In the genomic region with DNA sequence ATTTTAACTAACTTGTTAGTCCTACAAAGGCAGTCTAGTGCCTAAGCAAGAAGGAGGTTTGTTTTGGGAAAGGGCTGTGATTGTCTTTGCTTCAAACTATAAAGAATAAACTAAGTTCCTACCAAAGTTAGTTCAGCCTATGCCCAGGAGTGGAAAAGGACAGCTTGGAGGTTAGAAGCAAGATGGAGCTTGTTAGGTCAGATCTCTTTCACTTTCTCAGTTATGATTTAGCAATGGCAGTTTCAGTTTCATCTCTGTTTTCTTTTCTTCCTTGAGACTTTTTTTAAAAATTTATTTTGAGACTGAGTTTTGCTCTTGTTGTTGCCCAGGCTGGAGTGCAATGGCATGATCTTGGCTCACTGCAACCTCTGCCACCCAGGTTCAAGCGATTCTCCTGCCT, we compare ENCODE assay signal across 14 cellular contexts.
"Had no signal": no experiment of that assay in that cellular context is flagged by ENCODE, and none has a peak within 500 bp of the region (broad histone marks: within the 10 kb centered on the region; RNA-seq: fewer than 3 reads in every experiment).

No MANE protein-coding gene starts in this region.

- DNase-seq: activated CD4-positive, alpha-beta T cell treated with anti-CD3 and anti-CD28 coated beads, Interleukin-2, amount 10 ng/mL, durations not matched to agents 24 days and 14 days; activated CD4-positive, CD25-positive, alpha-beta regulatory T cell; activated CD8-positive, alpha-beta T cell treated with anti-CD3 and anti-CD28 coated beads, Interleukin-2, amount 10 ng/mL, durations not matched to agents 7 days and 5 days; activated naive CD4-positive, alpha-beta T cell treated with anti-CD3 and anti-CD28 coated beads for 36 hours; activated T-cell treated with anti-CD3 and anti-CD28 coated beads, Interleukin-2, amount 50 U/mL, for 24 hours; body of pancreas; effector memory CD8-positive, alpha-beta T cell; mucosa of descending colon; naive B cell; retina; spleen; stimulated activated CD4-positive, alpha-beta T cell treated with anti-CD3 and anti-CD28 coated beads, Interleukin-4, amount 100 ng/mL, for 4 hours; testis had no signal

- ATAC-seq: activated CD8-positive, alpha-beta T cell treated with anti-CD3 and anti-CD28 coated beads, Interleukin-2, amount 10 ng/mL, durations not matched to agents 7 days and 5 days; body of pancreas; effector memory CD8-positive, alpha-beta T cell; mucosa of descending colon; stimulated activated memory B cell treated with anti-CD40 and anti-IgM and Interleukin-4, amounts not matched to agents 10 μg/mL and 1 μg/mL and 100 μg/mL, for 72 hours had no signal
